16 cellular contexts compared by ENCODE assay signal in the genomic region with DNA sequence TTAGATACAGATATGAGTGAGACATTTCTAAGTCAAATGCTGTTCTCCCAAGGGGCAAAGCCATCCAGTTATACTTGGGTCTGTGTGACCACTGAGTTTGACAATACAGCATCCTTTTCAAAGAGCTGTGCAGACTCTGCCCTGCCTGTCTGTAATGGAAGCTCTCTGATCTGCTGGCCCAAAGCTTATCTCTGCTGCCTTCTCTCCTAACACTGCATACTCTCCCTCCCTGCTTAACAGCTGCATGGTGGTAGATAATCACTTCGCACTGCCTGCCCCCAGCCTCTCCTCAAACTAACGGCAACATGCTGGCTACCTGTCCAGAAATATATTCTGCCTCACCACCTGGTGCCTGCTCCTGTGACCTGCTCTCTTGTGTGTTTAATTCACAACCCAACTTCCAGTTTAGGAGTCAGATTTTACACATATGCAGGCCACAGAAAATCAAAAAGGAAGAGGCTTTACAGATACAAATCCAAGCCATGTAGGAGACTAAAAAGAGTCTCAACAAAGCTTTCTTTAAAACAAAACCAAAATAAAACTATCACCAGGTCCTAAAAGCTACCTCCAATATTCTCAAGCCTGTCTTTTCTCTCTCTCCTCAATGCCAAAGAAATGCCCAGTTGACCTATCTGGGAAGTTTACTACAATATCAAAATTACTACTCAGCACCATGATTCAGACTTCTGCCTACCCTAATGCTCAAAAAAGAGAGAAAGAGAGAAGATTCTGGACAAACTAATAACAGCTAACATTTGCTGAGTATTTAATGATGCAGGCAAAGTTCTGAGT.
DNase-seq lines count a peak whose midpoint lies in the region; ATAC-seq, FAIRE-seq and TF ChIP-seq lines count a peak whose summit lies in the region.
"Had no signal": no experiment of that assay in that cellular context is flagged by ENCODE, and none has a peak within 500 bp of the region (broad histone marks: within the 10 kb centered on the region; RNA-seq: fewer than 3 reads in every experiment).

No MANE protein-coding gene starts in this region.

- H3K4me3 ChIP-seq in K562 (no peak overlapping the region), mesendoderm (ENCODE audit: low read length) (no peak overlapping the region), MG63 (no peak overlapping the region)
- H3K4me3 ChIP-seq: BLaER1 treated with 17β-estradiol and CSF1 and Interleukin-3, amounts not matched to agents 10 nM and 100 nM had no signal

- DNase-seq in HUDEP-2 (lab: John Stamatoyannopoulos, UW; ENCODE audit: unreplicated experiment in 76 of 76), result peak in 73 of 76 experiments; percentile 46 to 95 (median 82)
- peak; percentile 34 for DNase-seq in NCI-H82 treated with DMSO at 0.1 percent for 48 hours (lab: John Stamatoyannopoulos, UW; ENCODE audit: unreplicated experiment)
- peak; percentile 68 to 95 (median 84) for DNase-seq in K562 (ENCODE audit: extremely low read depth in 1 of 4, low spot score in 3 of 4)
- peak; percentile 16 for DNase-seq in mesendoderm
- DNase-seq in MG63, result no peak
- DNase-seq in amygdala (lab: John Stamatoyannopoulos, UW), result no peak
- DNase-seq in HuH-7 (ENCODE audit: low spot score), result no peak
- no peak for DNase-seq in cerebellar cortex (ENCODE audit: low spot score)
- DNase-seq: ACHN; CD4-positive, CD25-positive, alpha-beta regulatory T cell; DMS53; GF-D8; HCEC 1CT; HFFc6 had no signal

- H3K4ac ChIP-seq in mesendoderm (ENCODE audit: low read depth, low read length), result no peak overlapping the region

- no peak overlapping the region for H2BK120ac ChIP-seq in mesendoderm (ENCODE audit: low read depth, low read length)

- H3K79me2 ChIP-seq in K562 (ENCODE audit: control insufficient read depth, insufficient read depth, low read length) (peaks cover 12% of the 10 kb centered on the region; the same call in 1 of the 3 replicates), mesendoderm (ENCODE audit: control insufficient read depth, insufficient read depth, low read length) (no peaks in the 10 kb centered on the region)

- in situ Hi-C loops in K562 (cut with MboI), result no loop called here

- H3K23ac ChIP-seq in mesendoderm (ENCODE audit: low read length), result no peak overlapping the region

- H3K56ac ChIP-seq in mesendoderm (ENCODE audit: low read length), result no peak overlapping the region

- WGBS in K562 (ENCODE audit: insufficient coverage, low coverage, missing lambda C conversion rate), result 0% methylated on average over 2 of the region's 2 CpGs
- no CpG with 5 or more reads among the region's 2 CpGs for WGBS in mesendoderm (ENCODE audit: extremely low coverage, insufficient coverage, low lambda C conversion rate)

- H4K5ac ChIP-seq in mesendoderm (ENCODE audit: low read length), result no peak overlapping the region

- no peaks in the 10 kb centered on the region for H3K9me1 ChIP-seq in K562 (ENCODE audit: control insufficient read depth, insufficient read depth, low read length)

- H3K18ac ChIP-seq in mesendoderm (ENCODE audit: low read length), result no peak overlapping the region

- H3K27ac ChIP-seq in K562 (ENCODE audit: extremely low read depth, low read depth, low read length) (peak overlapping the region; percentile 77), mesendoderm (ENCODE audit: low read depth, low read length) (no peak overlapping the region)
- H3K27ac ChIP-seq: BLaER1 treated with 17β-estradiol and CSF1 and Interleukin-3, amounts not matched to agents 10 nM and 100 nM; HL-60 had no signal

- TF ChIP-seq CTCF in K562 (IDR thresholded peaks at IDR 0.05 in 2 of 3, conservative IDR thresholded peaks at IDR 0.05 in 1 of 3; ENCODE audit: insufficient read depth in 2 of 3, low read depth in 1 of 3, low read length in 3 of 3), result no peak

- H4K8ac ChIP-seq in mesendoderm (ENCODE audit: low read depth, low read length), result no peak overlapping the region

- TF ChIP-seq RAD21 in K562 (CRISPR knock-in tag; conservative IDR thresholded peaks at IDR 0.05 in 1 of 2, IDR thresholded peaks at IDR 0.05 in 1 of 2), result peak in 1 of 2 experiments; percentile 43; a peak in 2 of 4 replicates

- H3K9ac ChIP-seq in K562 (ENCODE audit: insufficient read depth in 1 of 2, low read depth in 2 of 2, low read length in 2 of 2) (peak overlapping the region in 1 of 2 experiments; percentile 52; a peak in 2 of 4 replicates), mesendoderm (ENCODE audit: low read length) (no peak overlapping the region)
- H3K9ac ChIP-seq: BLaER1 treated with 17β-estradiol and CSF1 and Interleukin-3, amounts not matched to agents 10 nM and 100 nM had no signal

- peaks cover 14 to 29% of the 10 kb centered on the region in 2 experiments; a peak in 4 of 5 replicates for H3K4me1 ChIP-seq in K562 (replicated peaks in 1 of 2; ENCODE audit: control insufficient read depth in 2 of 2, insufficient read depth in 2 of 2, low read length in 2 of 2)
- no peaks in the 10 kb centered on the region for H3K4me1 ChIP-seq in mesendoderm (ENCODE audit: control insufficient read depth, low read depth, low read length)

- no peaks in the 10 kb centered on the region for H4K20me1 ChIP-seq in K562 (replicated peaks; ENCODE audit: control insufficient read depth, insufficient read depth, low read length)
- H4K20me1 ChIP-seq: BLaER1 treated with 17β-estradiol and CSF1 and Interleukin-3, amounts not matched to agents 10 nM and 100 nM had no signal

- no peak overlapping the region for H2BK15ac ChIP-seq in mesendoderm (replicated peaks; ENCODE audit: low read depth)

- POLR2A ChIA-PET in K562 (lab: Yijun Ruan, JAX), result interaction anchor here (1.2 to 1.7 kb wide), 4 partner anchors 9 to 118 kb away, joined by 4 to 7 read pairs (median 5); no protein-coding TSS in a partner anchor

- peak overlapping the region; percentile 72 for H2AFZ ChIP-seq in K562 (ENCODE audit: low read depth, low read length)

- no peak for TF ChIP-seq POLR2A in K562 (conservative IDR thresholded peaks at IDR 0.05)

- no TSS peak for BruUV-seq in K562 (replicated peaks; lab: Mats Ljungman, UMichigan)

- peak; percentile 96 for TF ChIP-seq EP300 in K562 (IDR thresholded peaks at IDR 0.05; ENCODE audit: low read length)

- H3K79me1 ChIP-seq in mesendoderm (ENCODE audit: low read length), result no peaks in the 10 kb centered on the region

- H2BK5ac ChIP-seq in mesendoderm (ENCODE audit: low read length), result no peak overlapping the region

- H3K4me2 ChIP-seq in K562 (ENCODE audit: insufficient read depth, low read length) (peak overlapping the region; percentile 74), mesendoderm (ENCODE audit: low read length) (no peak overlapping the region)
- H3K4me2 ChIP-seq: BLaER1 treated with 17β-estradiol and CSF1 and Interleukin-3, amounts not matched to agents 10 nM and 100 nM had no signal

- ATAC-seq in K562, result peak; percentile 99

- H3K36me3 ChIP-seq in K562 (ENCODE audit: control insufficient read depth, insufficient read depth, low read length) (no peaks in the 10 kb centered on the region; the same call in 2 of the 3 replicates), mesendoderm (ENCODE audit: control insufficient read depth, insufficient read depth, low read length) (no peaks in the 10 kb centered on the region), MG63 (no peaks in the 10 kb centered on the region)
- H3K36me3 ChIP-seq: BLaER1 treated with 17β-estradiol and CSF1 and Interleukin-3, amounts not matched to agents 10 nM and 100 nM had no signal

- H3K9me3 ChIP-seq in K562 (replicated peaks; ENCODE audit: control insufficient read depth, insufficient read depth, low read depth, low read length) (no peaks in the 10 kb centered on the region), MG63 (no peaks in the 10 kb centered on the region)
- H3K9me3 ChIP-seq: BLaER1 treated with 17β-estradiol and CSF1 and Interleukin-3, amounts not matched to agents 10 nM and 100 nM had no signal

- no peaks in the 10 kb centered on the region for H3K27me3 ChIP-seq in K562 (ENCODE audit: control insufficient read depth in 2 of 2, insufficient read depth in 2 of 2, low read length in 2 of 2)
- H3K27me3 ChIP-seq in mesendoderm (ENCODE audit: insufficient read depth, low read length, poor library complexity), result no peaks in the 10 kb centered on the region
- H3K27me3 ChIP-seq in MG63, result no peaks in the 10 kb centered on the region
- H3K27me3 ChIP-seq: BLaER1 treated with 17β-estradiol and CSF1 and Interleukin-3, amounts not matched to agents 10 nM and 100 nM had no signal

- peak; percentile 98 for FAIRE-seq in K562 (lab: Jason Lieb, UNC)

- CTCF ChIA-PET in K562 (lab: Yijun Ruan, JAX; ENCODE audit: low intra/inter-chr PET ratio), result no interaction called here

- no peak overlapping the region for H2AK5ac ChIP-seq in mesendoderm (ENCODE audit: low read length)

- intact Hi-C loops in K562 (cut with micrococcal nuclease), result loop anchor here (2.0 to 5.0 kb wide), 3 partner anchors 37 to 153 kb away; no protein-coding TSS in a partner anchor

TF ChIP-seq in K562, 482 proteins besides CTCF, POLR2A, EP300 and RAD21 (continues in another document):
- no peak; the same call in 1 of the 2 replicates for TF ChIP-seq ZZZ3 (IDR thresholded peaks at IDR 0.05)
- TF ChIP-seq SMARCB1 (IDR thresholded peaks at IDR 0.05; ENCODE audit: insufficient read length, low read depth), result peak; percentile 92
- TF ChIP-seq, protein P1, sequence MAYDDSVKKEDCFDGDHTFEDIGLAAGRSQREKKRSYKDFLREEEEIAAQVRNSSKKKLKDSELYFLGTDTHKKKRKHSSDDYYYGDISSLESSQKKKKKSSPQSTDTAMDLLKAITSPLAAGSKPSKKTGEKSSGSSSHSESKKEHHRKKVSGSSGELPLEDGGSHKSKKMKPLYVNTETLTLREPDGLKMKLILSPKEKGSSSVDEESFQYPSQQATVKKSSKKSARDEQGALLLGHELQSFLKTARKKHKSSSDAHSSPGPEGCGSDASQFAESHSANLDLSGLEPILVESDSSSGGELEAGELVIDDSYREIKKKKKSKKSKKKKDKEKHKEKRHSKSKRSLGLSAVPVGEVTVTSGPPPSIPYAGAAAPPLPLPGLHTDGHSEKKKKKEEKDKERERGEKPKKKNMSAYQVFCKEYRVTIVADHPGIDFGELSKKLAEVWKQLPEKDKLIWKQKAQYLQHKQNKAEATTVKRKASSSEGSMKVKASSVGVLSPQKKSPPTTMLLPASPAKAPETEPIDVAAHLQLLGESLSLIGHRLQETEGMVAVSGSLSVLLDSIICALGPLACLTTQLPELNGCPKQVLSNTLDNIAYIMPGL (CRISPR knock-in tag; IDR thresholded peaks at IDR 0.05), result no peak

Comparison
In these comparisons a context has a peak if more than half of its experiments do, and no peak if none do; other contexts are left out.
1. DNase-seq: peak in HUDEP-2 (73 of 76), NCI-H82 treated with DMSO at 0.1 percent for 48 hours (single experiment), K562 (4 of 4) and mesendoderm (single experiment); none in MG63 (single experiment), amygdala (0 of 56), HuH-7 (single experiment) and cerebellar cortex (single experiment).